ENCODE assay signal across 8 cellular contexts in the genomic region with DNA sequence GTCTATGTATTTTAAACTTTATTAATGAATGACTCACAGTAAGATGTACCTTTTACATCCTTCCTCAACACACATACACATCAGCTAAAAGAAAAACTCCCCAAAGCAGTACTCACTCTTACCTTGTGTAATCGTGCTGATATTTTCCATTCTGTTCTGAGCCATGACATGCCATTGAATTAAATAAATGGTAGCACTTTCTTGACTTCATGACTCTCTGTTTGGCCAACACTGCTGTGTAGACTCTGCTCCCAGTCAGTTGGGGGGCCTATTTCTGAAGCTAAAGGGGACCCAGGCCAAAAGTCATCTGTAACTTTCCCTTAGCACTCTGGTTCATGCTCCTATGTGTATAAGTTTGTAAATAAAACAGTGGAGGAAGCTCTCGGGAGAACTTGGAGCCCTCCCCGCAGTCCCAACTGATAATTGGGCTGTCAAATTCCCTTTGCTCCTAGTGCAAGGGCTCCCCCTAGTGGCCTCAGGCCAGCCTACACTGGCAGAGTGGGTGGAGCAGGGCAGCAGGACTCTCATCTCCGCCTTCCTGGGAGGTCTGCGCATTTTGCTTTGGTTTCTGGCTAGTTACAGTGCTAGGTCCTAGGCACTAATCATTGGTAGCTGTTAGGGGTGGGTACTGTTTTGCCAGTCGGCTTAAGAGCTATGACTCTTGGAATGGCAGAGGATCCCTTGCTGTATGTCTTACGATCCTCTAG. TPM values are rescaled to one million over a fixed set of nuclear protein-coding genes. Genes with fewer than 3 reads are reported as not detected.
DNase-seq lines count a peak whose midpoint lies in the region; ATAC-seq and TF ChIP-seq lines count a peak whose summit lies in the region.

No MANE protein-coding gene starts in this region.

- WGBS in endodermal cell (ENCODE audit: insufficient coverage in 1 of 2, insufficient read length in 1 of 2), 2 experiments, result 21 to 49% methylated on average over 2 to 7 of the region's 7 CpGs

- TF ChIP-seq CTCF in endodermal cell (conservative IDR thresholded peaks at IDR 0.05), result peak; percentile 99

- peaks cover 34% of the 10 kb centered on the region for H3K4me1 ChIP-seq in endodermal cell (ENCODE audit: control insufficient read depth, insufficient read depth, low read length)

- H3K27ac ChIP-seq in endodermal cell (ENCODE audit: low read depth, low read length), result peak overlapping the region; percentile 52

- H3K27me3 Mint-ChIP-seq in endodermal cell (ENCODE audit: insufficient read depth), result peaks cover 17% of the 10 kb centered on the region

- no peaks in the 10 kb centered on the region for H3K9me3 ChIP-seq in endodermal cell (ENCODE audit: control insufficient read depth, low read length)

- H3K9me3 Mint-ChIP-seq in endodermal cell, result no peaks in the 10 kb centered on the region

- peak; percentile 73 for ATAC-seq in GM19397 (IDR thresholded peaks at IDR 0.05; ENCODE audit: unreplicated experiment)
- ATAC-seq in HG03469 (IDR thresholded peaks at IDR 0.05; ENCODE audit: unreplicated experiment), result peak; percentile 67

- H3K4me3 ChIP-seq in endodermal cell (ENCODE audit: low read length), result peak overlapping the region; percentile 62

- H3K27me3 ChIP-seq in endodermal cell (ENCODE audit: control insufficient read depth, insufficient read depth, low read length, poor library complexity, severe bottlenecking), result no peaks in the 10 kb centered on the region

- H3K27ac Mint-ChIP-seq in endodermal cell, result peak overlapping the region; percentile 93

- no peaks in the 10 kb centered on the region for H3K36me3 ChIP-seq in endodermal cell (ENCODE audit: control insufficient read depth, insufficient read depth, low read length)

- DNase-seq in CMK (ENCODE audit: low read depth), result peak; percentile 43
- peak; percentile 69 for DNase-seq in NCI-H774 (lab: John Stamatoyannopoulos, UW)
- DNase-seq in activated CD8-positive, alpha-beta memory T cell treated with anti-CD3 and anti-CD28 coated beads for 24 hours, result peak; percentile 84
- DNase-seq in endodermal cell, result peak; percentile 99
- peak; percentile 74 for DNase-seq in midbrain (lab: John Stamatoyannopoulos, UW)
- peak; percentile 55 for DNase-seq in stimulated activated CD8-positive, alpha-beta memory T cell treated with anti-CD3 and anti-CD28 coated beads, Interleukin-7, amount 100 ng/mL, for 24 hours (ENCODE audit: low read depth)

- H3K9ac ChIP-seq in endodermal cell (ENCODE audit: extremely low read depth, low read length, poor library complexity, severe bottlenecking), result peak overlapping the region; percentile 66

- no peaks in the 10 kb centered on the region for H3K36me3 Mint-ChIP-seq in endodermal cell (ENCODE audit: low read depth)

- H3K4me3 Mint-ChIP-seq in endodermal cell, result peak overlapping the region; percentile 19

- peaks cover 43% of the 10 kb centered on the region for H3K4me1 Mint-ChIP-seq in endodermal cell

RNA-seq across cellular contexts. Expression of a gene that starts 1.7 kb away (rescaled TPM):
- total RNA-seq in endodermal cell, result 10 to 100 TPM in 1 of 2 donors, 1 to 10 TPM in 1; 8.2 to 12.0 TPM
- polyA plus RNA-seq in endodermal cell (2013, experiment 1 of 2), result 2.1 TPM
- 2.1 TPM for polyA plus RNA-seq in endodermal cell (2013, experiment 2 of 2)

RNA-seq across cellular contexts. Expression of a gene that starts 33.7 kb away (rescaled TPM):
- not detected for total RNA-seq in endodermal cell
- polyA plus RNA-seq in endodermal cell (2013, experiment 1 of 2), result not detected
- polyA plus RNA-seq in endodermal cell (2013, experiment 2 of 2), result not detected

Comparison
In these comparisons a context has a peak if more than half of its experiments do, and no peak if none do; other contexts are left out.
1. Peak in every context shown above with its lines: DNase-seq, ATAC-seq, H3K4me3 ChIP-seq and H3K27ac ChIP-seq.
2. DNase-seq: peak in every context shown above with its lines; median percentile 99 in endodermal cell; 84 in activated CD8-positive, alpha-beta memory T cell treated with anti-CD3 and anti-CD28 coated beads for 24 hours; 74 in midbrain; 69 in NCI-H774; 55 in stimulated activated CD8-positive, alpha-beta memory T cell treated with anti-CD3 and anti-CD28 coated beads, Interleukin-7, amount 100 ng/mL, for 24 hours; 43 in CMK.